Comparison of ENCODE assay signal across 10 cellular contexts in the genomic region with DNA sequence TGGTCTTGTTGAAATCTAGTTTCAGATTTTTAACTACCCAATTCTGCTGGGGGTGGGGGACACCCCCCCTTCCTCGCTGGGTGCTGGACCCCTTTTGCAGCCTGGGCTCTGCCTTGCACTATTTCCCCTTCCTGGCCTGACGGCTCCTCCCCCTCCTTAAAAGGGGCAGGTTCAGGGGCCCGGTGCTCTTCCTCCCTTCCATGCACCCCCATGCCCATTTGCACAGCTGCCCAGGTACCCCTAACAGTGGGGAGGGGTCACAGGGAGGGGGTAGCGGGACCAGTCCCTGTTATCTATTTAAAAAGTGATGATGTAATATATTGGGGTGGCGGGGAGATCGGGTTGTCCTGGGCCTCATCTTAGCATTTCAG. TPM values are rescaled to one million over a fixed set of nuclear protein-coding genes. Genes with fewer than 3 reads are reported as not detected.
DNase-seq lines count a peak whose midpoint lies in the region; ATAC-seq and TF ChIP-seq lines count a peak whose summit lies in the region.
"Had no signal": no experiment of that assay in that cellular context is flagged by ENCODE, and none has a peak within 500 bp of the region (broad histone marks: within the 10 kb centered on the region; RNA-seq: fewer than 3 reads in every experiment).

No MANE protein-coding gene starts in this region.

- no peak for TF ChIP-seq RAD21 in liver (IDR thresholded peaks at IDR 0.05)

- H3K9me3 Mint-ChIP-seq in activated naive CD4-positive, alpha-beta T cell treated with anti-CD3 and anti-CD28 coated beads, Interleukin-2, amount 50 U/mL, for 24 hours, result no peaks in the 10 kb centered on the region
- no peaks in the 10 kb centered on the region for H3K9me3 Mint-ChIP-seq in activated naive CD8-positive, alpha-beta T cell treated with anti-CD3 and anti-CD28 coated beads, Interleukin-2, amount 10 ng/mL, durations not matched to agents 7 days and 5 days

- 69% methylated on average over 6 of the region's 6 CpGs for WGBS in liver

- peaks cover 6 to 46% (median 24%) of the 10 kb centered on the region in 4 donors for H3K4me1 ChIP-seq in liver (ENCODE audit: control insufficient read depth in 4 of 4, insufficient read depth in 4 of 4, low read length in 3 of 4)
- peaks cover 0 to 10% of the 10 kb centered on the region in 2 donors for H3K4me1 ChIP-seq in uterus

- ATAC-seq in activated naive CD8-positive, alpha-beta T cell treated with anti-CD3 and anti-CD28 coated beads, Interleukin-2, amount 10 ng/mL, durations not matched to agents 7 days and 5 days (ENCODE audit: low read depth), result peak; percentile 30
- ATAC-seq in HG03025 (IDR thresholded peaks at IDR 0.05; ENCODE audit: low FRiP score, unreplicated experiment), result no peak

- POLR2A ChIA-PET in activated naive CD8-positive, alpha-beta T cell treated with anti-CD3 and anti-CD28 coated beads, Interleukin-2, amount 10 ng/mL, durations not matched to agents 7 days and 5 days (lab: Charles Lee), result interaction anchor here (0.6 to 3.5 kb wide), 8 partner anchors 11 to 82 kb away, joined by 3 to 18 read pairs (median 10); partner anchors contain the start of genes CKS1B, FLAD1, PBXIP1 and PMVK

- H3K4me3 ChIP-seq in liver (ENCODE audit: low read depth in 1 of 3, low read length in 3 of 3) (no peak overlapping the region), uterus (peak overlapping the region; percentile 41 to 47)

- TF ChIP-seq CTCF in liver (IDR thresholded peaks at IDR 0.05; ENCODE audit: low read depth, low read length, missing input control) (no peak), uterus (IDR thresholded peaks at IDR 0.05) (no peak)

- H3K36me3 ChIP-seq in liver (ENCODE audit: control insufficient read depth in 4 of 4, insufficient read depth in 3 of 4, low read depth in 1 of 4, low read length in 3 of 4) (peaks cover 3 to 19% (median 9%) of the 10 kb centered on the region in 4 donors), uterus (no peaks in the 10 kb centered on the region)

- H3K36me3 Mint-ChIP-seq in activated naive CD4-positive, alpha-beta T cell treated with anti-CD3 and anti-CD28 coated beads, Interleukin-2, amount 50 U/mL, for 24 hours, result peaks cover 2% of the 10 kb centered on the region
- H3K36me3 Mint-ChIP-seq in activated naive CD8-positive, alpha-beta T cell treated with anti-CD3 and anti-CD28 coated beads, Interleukin-2, amount 10 ng/mL, durations not matched to agents 7 days and 5 days, result peaks cover 16% of the 10 kb centered on the region

- H3K9ac ChIP-seq in liver (ENCODE audit: low read depth in 1 of 2, low read length in 2 of 2), result no peak overlapping the region

- intact Hi-C loops in uterus (cut with DNase I; ENCODE audit: low total_unique reads), result no loop called here

- H3K27me3 ChIP-seq in liver (ENCODE audit: control insufficient read depth in 4 of 4, insufficient read depth in 4 of 4, low read length in 3 of 4), result no peaks in the 10 kb centered on the region
- H3K27me3 ChIP-seq in uterus, result no peaks in the 10 kb centered on the region

- TF ChIP-seq POLR2A in uterus (IDR thresholded peaks at IDR 0.05), result no peak

- H3K4me1 Mint-ChIP-seq in activated naive CD4-positive, alpha-beta T cell treated with anti-CD3 and anti-CD28 coated beads, Interleukin-2, amount 50 U/mL, for 24 hours, result peaks cover 63% of the 10 kb centered on the region
- peaks cover 36% of the 10 kb centered on the region for H3K4me1 Mint-ChIP-seq in activated naive CD8-positive, alpha-beta T cell treated with anti-CD3 and anti-CD28 coated beads, Interleukin-2, amount 10 ng/mL, durations not matched to agents 7 days and 5 days

- H3K9me3 ChIP-seq in liver (ENCODE audit: control insufficient read depth in 4 of 4, low read length in 3 of 4) (no peaks in the 10 kb centered on the region), uterus (no peaks in the 10 kb centered on the region)

- H3K27ac ChIP-seq in liver (ENCODE audit: low read depth in 1 of 2, low read length in 2 of 2) (peak overlapping the region; percentile 46 to 70), uterus (peak overlapping the region; percentile 89 to 94)

- H3K27ac Mint-ChIP-seq in activated naive CD4-positive, alpha-beta T cell treated with anti-CD3 and anti-CD28 coated beads, Interleukin-2, amount 50 U/mL, for 24 hours, result peak overlapping the region; percentile 51
- H3K27ac Mint-ChIP-seq in activated naive CD8-positive, alpha-beta T cell treated with anti-CD3 and anti-CD28 coated beads, Interleukin-2, amount 10 ng/mL, durations not matched to agents 7 days and 5 days, result peak overlapping the region; percentile 70

- no peak for DNase-seq in activated naive CD4-positive, alpha-beta T cell (lab: John Stamatoyannopoulos, UW)
- DNase-seq in activated naive CD8-positive, alpha-beta T cell treated with anti-CD3 and anti-CD28 coated beads, Interleukin-2, amount 10 ng/mL, durations not matched to agents 7 days and 5 days, result no peak
- DNase-seq in uterus, result no peak
- DNase-seq in OCI-M2 (lab: John Stamatoyannopoulos, UW; ENCODE audit: unreplicated experiment), result no peak
- no peak for DNase-seq in NCI-H82 (lab: John Stamatoyannopoulos, UW)

- H3K4me3 Mint-ChIP-seq in activated naive CD4-positive, alpha-beta T cell treated with anti-CD3 and anti-CD28 coated beads, Interleukin-2, amount 50 U/mL, for 24 hours, result peak overlapping the region; percentile 71
- H3K4me3 Mint-ChIP-seq in activated naive CD8-positive, alpha-beta T cell treated with anti-CD3 and anti-CD28 coated beads, Interleukin-2, amount 10 ng/mL, durations not matched to agents 7 days and 5 days, result peak overlapping the region; percentile 74

- no peaks in the 10 kb centered on the region for H3K27me3 Mint-ChIP-seq in activated naive CD4-positive, alpha-beta T cell treated with anti-CD3 and anti-CD28 coated beads, Interleukin-2, amount 50 U/mL, for 24 hours
- peaks cover 5% of the 10 kb centered on the region for H3K27me3 Mint-ChIP-seq in activated naive CD8-positive, alpha-beta T cell treated with anti-CD3 and anti-CD28 coated beads, Interleukin-2, amount 10 ng/mL, durations not matched to agents 7 days and 5 days

TF ChIP-seq in liver, 16 proteins besides CTCF, POLR2A, EP300 and RAD21:
- TF ChIP-seq EGR1 (IDR thresholded peaks at IDR 0.05; ENCODE audit: low read depth in 2 of 2), result no peak

RNA-seq across cellular contexts. Expression of gene ZBTB7B, which starts 15.3 kb away (rescaled TPM):
- 10 to 100 TPM; 41.4 to 48.4 TPM for total RNA-seq in activated naive CD8-positive, alpha-beta T cell treated with anti-CD3 and anti-CD28 coated beads, Interleukin-2, amount 10 ng/mL, durations not matched to agents 7 days and 5 days
- total RNA-seq in liver (10 to 100 TPM; 10.3 to 50.2 TPM), uterus (10 to 100 TPM in 2 of 4 donors, 1 to 10 TPM in 2; 3.8 to 53.4 (median 11.9) TPM)
- polyA plus RNA-seq in liver, result 10 to 100 TPM in 1 of 2 donors, 1 to 10 TPM in 1; 7.0 to 31.9 TPM

RNA-seq across cellular contexts. Expression of gene DCST2, which starts 15.7 kb away (rescaled TPM):
- 1 to 10 TPM in 1 of 2 experiments, under 1 TPM in 1; 0.91 to 1.4 TPM for total RNA-seq in activated naive CD8-positive, alpha-beta T cell treated with anti-CD3 and anti-CD28 coated beads, Interleukin-2, amount 10 ng/mL, durations not matched to agents 7 days and 5 days
- under 1 TPM in 1 of 2 donors, not detected in 1; 0.25 TPM for total RNA-seq in liver
- polyA plus RNA-seq in liver, result under 1 TPM; 0.27 to 0.53 TPM
- total RNA-seq in uterus, result 1 to 10 TPM in 1 of 4 donors, under 1 TPM in 1, not detected in 2; 0.07 to 1.6 TPM
- total RNA-seq: Daoy, kidney epithelial cell had no signal

RNA-seq across cellular contexts. Expression of gene DCST1, which starts 15.7 kb away (rescaled TPM):
- not detected for total RNA-seq in activated naive CD8-positive, alpha-beta T cell treated with anti-CD3 and anti-CD28 coated beads, Interleukin-2, amount 10 ng/mL, durations not matched to agents 7 days and 5 days
- total RNA-seq in liver (not detected), uterus (1 to 10 TPM in 2 of 4 donors, not detected in 2; 1.1 to 3.5 TPM)
- polyA plus RNA-seq in liver, result not detected
- total RNA-seq: Daoy, kidney epithelial cell had no signal

RNA-seq across cellular contexts. Expression of gene LENEP, which starts 24.5 kb away (rescaled TPM):
- 1 to 10 TPM; 1.1 to 1.9 TPM for total RNA-seq in activated naive CD8-positive, alpha-beta T cell treated with anti-CD3 and anti-CD28 coated beads, Interleukin-2, amount 10 ng/mL, durations not matched to agents 7 days and 5 days
- under 1 TPM in 1 of 2 donors, not detected in 1; 0.42 TPM for total RNA-seq in liver
- polyA plus RNA-seq in liver, result not detected
- under 1 TPM in 1 of 4 donors, not detected in 3; 0.83 TPM for total RNA-seq in uterus
- total RNA-seq: Daoy had no signal

RNA-seq across cellular contexts. Expression of gene ADAM15, which starts 33.2 kb away (rescaled TPM):
- 10 to 100 TPM; 37.0 to 37.3 TPM for total RNA-seq in activated naive CD8-positive, alpha-beta T cell treated with anti-CD3 and anti-CD28 coated beads, Interleukin-2, amount 10 ng/mL, durations not matched to agents 7 days and 5 days
- total RNA-seq in liver (10 to 100 TPM; 10.8 to 26.8 TPM), uterus (100 to 1,000 TPM in 3 of 4 donors, 10 to 100 TPM in 1; 58.6 to 270 (median 153) TPM)
- polyA plus RNA-seq in liver, result 10 to 100 TPM; 16.0 to 19.0 TPM

Comparison
In these comparisons a context has a peak if more than half of its experiments do, and no peak if none do; other contexts are left out.
1. H3K4me3 ChIP-seq: peak in uterus (2 of 2); none in liver (0 of 3).